16 cellular contexts compared by ENCODE assay signal in the genomic region with DNA sequence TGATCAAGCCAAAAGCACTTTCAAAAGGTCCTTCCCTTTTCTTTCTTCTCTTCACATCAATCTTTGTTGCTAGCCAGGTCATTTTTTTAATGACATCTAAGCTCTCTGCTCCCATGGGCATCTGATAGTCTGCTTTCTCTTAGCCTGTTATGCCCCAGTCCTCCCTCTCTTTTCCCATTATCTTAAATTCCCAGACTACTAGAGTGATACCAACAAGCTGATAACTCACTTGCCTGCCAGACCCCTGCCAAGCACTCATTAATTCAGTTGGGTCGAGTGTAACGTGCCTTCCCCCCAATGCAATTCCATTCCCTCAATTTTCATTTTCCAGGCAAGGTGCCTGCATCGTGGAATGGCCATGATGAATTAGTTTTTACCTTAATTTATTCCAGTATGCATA.
DNase-seq lines count a peak whose midpoint lies in the region; ATAC-seq and TF ChIP-seq lines count a peak whose summit lies in the region.
"Had no signal": no experiment of that assay in that cellular context is flagged by ENCODE, and none has a peak within 500 bp of the region (broad histone marks: within the 10 kb centered on the region; RNA-seq: fewer than 3 reads in every experiment).

No MANE protein-coding gene starts in this region.

- H3K36me3 ChIP-seq in SK-N-SH (replicated peaks in 1 of 2; ENCODE audit: control insufficient read depth in 1 of 2, insufficient read depth in 2 of 2, low read length in 1 of 2) (no peaks in the 10 kb centered on the region), neural progenitor cell (no peaks in the 10 kb centered on the region)
- H3K36me3 ChIP-seq: BLaER1 had no signal

- peak; percentile 40 for TF ChIP-seq RAD21 in SK-N-SH (IDR thresholded peaks at IDR 0.05; ENCODE audit: low read length)

- no peaks in the 10 kb centered on the region for H3K79me2 ChIP-seq in SK-N-SH (ENCODE audit: insufficient read depth)
- H3K79me2 ChIP-seq in neural progenitor cell (ENCODE audit: low read depth) = no peaks in the 10 kb centered on the region

- POLR2A ChIA-PET in SK-N-SH (lab: Yijun Ruan, JAX) = interaction anchor here (1.0 to 2.1 kb wide), 2 partner anchors 16 to 56 kb away, joined by 5 read pairs; no protein-coding TSS in a partner anchor

- no peaks in the 10 kb centered on the region for H3K27me3 Mint-ChIP-seq in neural progenitor cell (ENCODE audit: insufficient read depth, low read depth)
- H3K27me3 Mint-ChIP-seq: CD4-positive, CD25-positive, alpha-beta regulatory T cell had no signal

- no peak for ATAC-seq in GM18498 (IDR thresholded peaks at IDR 0.05; ENCODE audit: unreplicated experiment)
- no peak for ATAC-seq in HG03442 (IDR thresholded peaks at IDR 0.05; ENCODE audit: unreplicated experiment)
- ATAC-seq: CD8-positive, alpha-beta T cell had no signal

- H3K4me3 ChIP-seq in SK-N-SH (ENCODE audit: low read depth in 2 of 2, low read length in 1 of 2) (no peak overlapping the region), neural progenitor cell (no peak overlapping the region)
- H3K4me3 ChIP-seq: BLaER1, GM23248 had no signal

- WGBS in SK-N-SH (ENCODE audit: low lambda C conversion rate) = 35% methylated on average over 3 of the region's 3 CpGs

- H4K20me1 ChIP-seq in SK-N-SH (ENCODE audit: insufficient read depth) (no peaks in the 10 kb centered on the region), neural progenitor cell (ENCODE audit: low read depth) (no peaks in the 10 kb centered on the region)
- H4K20me1 ChIP-seq: BLaER1 had no signal

- H3K27ac ChIP-seq in SK-N-SH (ENCODE audit: low read depth in 2 of 2, low read length in 1 of 2) (peak overlapping the region in 1 of 2 experiments; percentile 76; a peak in 2 of 4 replicates), neural progenitor cell (no peak overlapping the region)
- H3K27ac ChIP-seq: BLaER1, C4-2B, GM23248 had no signal

- CTCF ChIA-PET in SK-N-SH (lab: Yijun Ruan, JAX) = interaction anchor here (1.1 to 1.4 kb wide), 3 partner anchors 9 to 30 kb away, joined by 3 to 4 read pairs (median 3); no protein-coding TSS in a partner anchor

- DNase-seq in SK-N-SH (peak; percentile 66), left kidney (ENCODE audit: low read depth, low spot score) (peak; percentile 9), neural progenitor cell (ENCODE audit: low spot score) (no peak)
- DNase-seq in stimulated activated CD4-positive, alpha-beta T cell treated with anti-CD3 and anti-CD28 coated beads, Interleukin-1b, Interleukin-23, amount 100 ng/mL, for 48 hours = no peak
- DNase-seq: Caco-2; CD4-positive, CD25-positive, alpha-beta regulatory T cell; CD8-positive, alpha-beta T cell; DMS153; DND-41; GM23248; H7; HCEC 1CT had no signal

- H3K9ac ChIP-seq in SK-N-SH (no peak overlapping the region), neural progenitor cell (no peak overlapping the region)
- H3K9ac ChIP-seq: BLaER1, GM23248 had no signal

- no peak overlapping the region for H3K27ac Mint-ChIP-seq in neural progenitor cell
- H3K27ac Mint-ChIP-seq: CD4-positive, CD25-positive, alpha-beta regulatory T cell; CD8-positive, alpha-beta T cell had no signal

- H3K36me3 Mint-ChIP-seq in neural progenitor cell = no peaks in the 10 kb centered on the region
- H3K36me3 Mint-ChIP-seq: CD4-positive, CD25-positive, alpha-beta regulatory T cell; CD8-positive, alpha-beta T cell had no signal

- TF ChIP-seq EP300 in SK-N-SH (IDR thresholded peaks at IDR 0.05; ENCODE audit: borderline replicate concordance in 1 of 2, low read depth in 1 of 2, low read length in 1 of 2) = peak in 1 of 2 experiments; percentile 91; a peak in 2 of 4 replicates

- H3K9me3 Mint-ChIP-seq in neural progenitor cell = no peaks in the 10 kb centered on the region

- no peaks in the 10 kb centered on the region for H3K9me2 ChIP-seq in SK-N-SH

- no peaks in the 10 kb centered on the region for H3K4me1 Mint-ChIP-seq in neural progenitor cell
- H3K4me1 Mint-ChIP-seq: CD4-positive, CD25-positive, alpha-beta regulatory T cell had no signal

- H3F3A ChIP-seq in SK-N-SH (replicated peaks; ENCODE audit: insufficient read depth) = no peaks in the 10 kb centered on the region
- no peaks in the 10 kb centered on the region for H3F3A ChIP-seq in neural progenitor cell (ENCODE audit: low read depth)

- no peaks in the 10 kb centered on the region for H3K27me3 ChIP-seq in SK-N-SH (ENCODE audit: insufficient read depth)
- H3K27me3 ChIP-seq in neural progenitor cell = no peaks in the 10 kb centered on the region
- H3K27me3 ChIP-seq: BLaER1 had no signal

- H2AFZ ChIP-seq in SK-N-SH (ENCODE audit: low read depth) = no peak overlapping the region
- H2AFZ ChIP-seq in neural progenitor cell (replicated peaks) = peak overlapping the region; percentile 0
- H2AFZ ChIP-seq: GM23248 had no signal

- TF ChIP-seq CTCF in SK-N-SH (IDR thresholded peaks at IDR 0.05) = no peak
- TF ChIP-seq CTCF in neural progenitor cell (IDR thresholded peaks at IDR 0.05) = no peak

- no peak overlapping the region for H3K4me3 Mint-ChIP-seq in neural progenitor cell
- H3K4me3 Mint-ChIP-seq: CD4-positive, CD25-positive, alpha-beta regulatory T cell; CD8-positive, alpha-beta T cell had no signal

- H3K9me3 ChIP-seq in SK-N-SH (no peaks in the 10 kb centered on the region), neural progenitor cell (ENCODE audit: low read depth) (no peaks in the 10 kb centered on the region)
- H3K9me3 ChIP-seq: BLaER1, Caco-2 had no signal

- H3K4me2 ChIP-seq in SK-N-SH (no peak overlapping the region), neural progenitor cell (no peak overlapping the region)
- H3K4me2 ChIP-seq: BLaER1 had no signal

- H3K4me1 ChIP-seq in SK-N-SH (ENCODE audit: control insufficient read depth in 1 of 2, insufficient read depth in 2 of 2, low read depth in 1 of 2, low read length in 1 of 2) (peaks cover 0 to 9% of the 10 kb centered on the region in 2 experiments; a peak in 2 of 4 replicates), neural progenitor cell (peaks cover 10% of the 10 kb centered on the region)
- H3K4me1 ChIP-seq: BLaER1, Caco-2 had no signal

TF ChIP-seq in SK-N-SH, 30 proteins besides CTCF, POLR2A, EP300 and RAD21:
- 0 out of 2 replicates have a peak, but pooled peaks have one; percentile 17 for TF ChIP-seq TCF12 (IDR thresholded peaks at IDR 0.05)
- no peak for TF ChIP-seq RFX5 (IDR thresholded peaks at IDR 0.05; ENCODE audit: low read length)
- no peak for TF ChIP-seq JUND (IDR thresholded peaks at IDR 0.05)
- TF ChIP-seq TEAD4 (IDR thresholded peaks at IDR 0.05; ENCODE audit: borderline replicate concordance, insufficient read depth) = no peak
- TF ChIP-seq FOXJ3 (CRISPR knock-in tag; IDR thresholded peaks at IDR 0.05) = 0 out of 2 replicates have a peak, but pooled peaks have one; percentile 36
- no peak for TF ChIP-seq MXI1 (IDR thresholded peaks at IDR 0.05; ENCODE audit: low read depth, low read length)
- peak; percentile 85 for TF ChIP-seq RCOR1 (IDR thresholded peaks at IDR 0.05; ENCODE audit: low read length)
- no peak for TF ChIP-seq EZH2phosphoT487 (IDR thresholded peaks at IDR 0.05; ENCODE audit: borderline replicate concordance, low read depth)
- TF ChIP-seq, protein P1, sequence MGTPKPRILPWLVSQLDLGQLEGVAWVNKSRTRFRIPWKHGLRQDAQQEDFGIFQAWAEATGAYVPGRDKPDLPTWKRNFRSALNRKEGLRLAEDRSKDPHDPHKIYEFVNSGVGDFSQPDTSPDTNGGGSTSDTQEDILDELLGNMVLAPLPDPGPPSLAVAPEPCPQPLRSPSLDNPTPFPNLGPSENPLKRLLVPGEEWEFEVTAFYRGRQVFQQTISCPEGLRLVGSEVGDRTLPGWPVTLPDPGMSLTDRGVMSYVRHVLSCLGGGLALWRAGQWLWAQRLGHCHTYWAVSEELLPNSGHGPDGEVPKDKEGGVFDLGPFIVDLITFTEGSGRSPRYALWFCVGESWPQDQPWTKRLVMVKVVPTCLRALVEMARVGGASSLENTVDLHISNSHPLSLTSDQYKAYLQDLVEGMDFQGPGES (IDR thresholded peaks at IDR 0.05; ENCODE audit: low read depth, low read length) = no peak
- TF ChIP-seq FOXM1 (IDR thresholded peaks at IDR 0.05; ENCODE audit: low read depth) = no peak
- peak; percentile 94 for TF ChIP-seq GATA2 (CRISPR knock-in tag; IDR thresholded peaks at IDR 0.05)
- TF ChIP-seq SMC3 (IDR thresholded peaks at IDR 0.05; ENCODE audit: low read depth, low read length) = no peak
- no peak for TF ChIP-seq SIN3A (IDR thresholded peaks at IDR 0.05; ENCODE audit: borderline replicate concordance, low read depth, low read length)
- TF ChIP-seq, protein P2, sequence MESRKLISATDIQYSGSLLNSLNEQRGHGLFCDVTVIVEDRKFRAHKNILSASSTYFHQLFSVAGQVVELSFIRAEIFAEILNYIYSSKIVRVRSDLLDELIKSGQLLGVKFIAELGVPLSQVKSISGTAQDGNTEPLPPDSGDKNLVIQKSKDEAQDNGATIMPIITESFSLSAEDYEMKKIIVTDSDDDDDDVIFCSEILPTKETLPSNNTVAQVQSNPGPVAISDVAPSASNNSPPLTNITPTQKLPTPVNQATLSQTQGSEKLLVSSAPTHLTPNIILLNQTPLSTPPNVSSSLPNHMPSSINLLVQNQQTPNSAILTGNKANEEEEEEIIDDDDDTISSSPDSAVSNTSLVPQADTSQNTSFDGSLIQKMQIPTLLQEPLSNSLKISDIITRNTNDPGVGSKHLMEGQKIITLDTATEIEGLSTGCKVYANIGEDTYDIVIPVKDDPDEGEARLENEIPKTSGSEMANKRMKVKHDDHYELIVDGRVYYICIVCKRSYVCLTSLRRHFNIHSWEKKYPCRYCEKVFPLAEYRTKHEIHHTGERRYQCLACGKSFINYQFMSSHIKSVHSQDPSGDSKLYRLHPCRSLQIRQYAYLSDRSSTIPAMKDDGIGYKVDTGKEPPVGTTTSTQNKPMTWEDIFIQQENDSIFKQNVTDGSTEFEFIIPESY (IDR thresholded peaks at IDR 0.05; ENCODE audit: borderline replicate concordance, low read depth) = no peak
- TF ChIP-seq, protein P3, sequence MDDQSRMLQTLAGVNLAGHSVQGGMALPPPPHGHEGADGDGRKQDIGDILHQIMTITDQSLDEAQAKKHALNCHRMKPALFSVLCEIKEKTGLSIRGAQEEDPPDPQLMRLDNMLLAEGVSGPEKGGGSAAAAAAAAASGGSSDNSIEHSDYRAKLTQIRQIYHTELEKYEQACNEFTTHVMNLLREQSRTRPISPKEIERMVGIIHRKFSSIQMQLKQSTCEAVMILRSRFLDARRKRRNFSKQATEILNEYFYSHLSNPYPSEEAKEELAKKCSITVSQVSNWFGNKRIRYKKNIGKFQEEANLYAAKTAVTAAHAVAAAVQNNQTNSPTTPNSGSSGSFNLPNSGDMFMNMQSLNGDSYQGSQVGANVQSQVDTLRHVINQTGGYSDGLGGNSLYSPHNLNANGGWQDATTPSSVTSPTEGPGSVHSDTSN (IDR thresholded peaks at IDR 0.05) = no peak
- TF ChIP-seq CHD2 (IDR thresholded peaks at IDR 0.05; ENCODE audit: low read length, partially characterized antibody) = peak; percentile 49
- no peak for TF ChIP-seq NFIC (IDR thresholded peaks at IDR 0.05; ENCODE audit: borderline replicate concordance)
- TF ChIP-seq NRF1 (IDR thresholded peaks at IDR 0.05; ENCODE audit: low read depth, low read length) = no peak

Comparison
In these comparisons a context has a peak if more than half of its experiments do, and no peak if none do; other contexts are left out.
1. DNase-seq: peak in SK-N-SH (single experiment) and left kidney (single experiment); none in neural progenitor cell (single experiment) and stimulated activated CD4-positive, alpha-beta T cell treated with anti-CD3 and anti-CD28 coated beads, Interleukin-1b, Interleukin-23, amount 100 ng/mL, for 48 hours (single experiment).